ENCODE assay signal across 10 cellular contexts in the genomic region with DNA sequence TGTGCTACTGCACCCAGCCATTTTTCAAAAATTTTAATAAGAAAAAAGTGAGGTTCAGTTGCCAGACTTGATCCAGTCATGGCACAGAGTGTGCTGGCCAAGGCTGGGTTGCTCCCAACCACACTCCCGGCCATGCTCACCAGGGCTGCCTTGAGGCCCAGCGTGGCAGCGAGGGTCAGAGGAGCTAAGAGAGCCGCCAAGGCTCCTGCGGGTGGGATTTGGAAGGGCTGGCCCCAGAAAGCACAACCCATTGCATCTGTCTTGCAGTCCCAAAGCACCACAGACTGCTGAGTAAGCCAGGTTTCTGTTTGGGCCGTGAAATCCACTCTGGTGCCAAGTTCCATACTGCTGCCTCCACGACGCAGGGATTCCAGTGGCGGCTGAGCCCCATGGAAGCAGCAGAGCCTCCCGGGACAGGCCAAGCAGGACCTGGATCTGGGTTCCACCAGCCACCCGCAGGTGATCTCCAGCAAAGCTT. TPM values are rescaled to one million over a fixed set of nuclear protein-coding genes. Genes with fewer than 3 reads are reported as not detected.
DNase-seq lines count a peak whose midpoint lies in the region; ATAC-seq and TF ChIP-seq lines count a peak whose summit lies in the region.
"Had no signal": no experiment of that assay in that cellular context is flagged by ENCODE, and none has a peak within 500 bp of the region (broad histone marks: within the 10 kb centered on the region; RNA-seq: fewer than 3 reads in every experiment).

No MANE protein-coding gene starts in this region.

- H3K9ac ChIP-seq in Karpas-422 (ENCODE audit: low read length), result no peak overlapping the region

- no peaks in the 10 kb centered on the region for H3K9me2 ChIP-seq in Karpas-422 (replicated peaks; ENCODE audit: insufficient read depth, low read length)

- no peak for ATAC-seq in activated naive CD8-positive, alpha-beta T cell treated with anti-CD3 and anti-CD28 coated beads, Interleukin-2, amount 50 U/mL, for 24 hours
- ATAC-seq in left lung, result no peak
- ATAC-seq in upper lobe of right lung, result no peak

- H3K27ac ChIP-seq in breast epithelium (no peak overlapping the region), left lung (peak overlapping the region; percentile 51 to 79), upper lobe of right lung (peak overlapping the region; percentile 30), Karpas-422 (ENCODE audit: low read length) (no peak overlapping the region)

- no peaks in the 10 kb centered on the region for H3K27me3 ChIP-seq in breast epithelium
- H3K27me3 ChIP-seq in left lung, result no peaks in the 10 kb centered on the region
- no peaks in the 10 kb centered on the region for H3K27me3 ChIP-seq in upper lobe of right lung
- H3K27me3 ChIP-seq in Karpas-422 (ENCODE audit: low read length), result no peaks in the 10 kb centered on the region

- peak overlapping the region; percentile 60 for H3K4me3 Mint-ChIP-seq in MCF 10A (ENCODE audit: unreplicated experiment)
- H3K4me3 Mint-ChIP-seq in activated naive CD8-positive, alpha-beta T cell treated with anti-CD3 and anti-CD28 coated beads, Interleukin-2, amount 50 U/mL, for 24 hours, result peak overlapping the region; percentile 29

- H2AFZ ChIP-seq in Karpas-422 (ENCODE audit: low read length), result no peak overlapping the region

- BruUV-seq in MCF 10A (replicated peaks; lab: Mats Ljungman, UMichigan), result TSS peak; percentile 50

- H3K79me2 ChIP-seq in Karpas-422 (ENCODE audit: low read length), result peaks cover 24% of the 10 kb centered on the region

- H3K9me3 Mint-ChIP-seq in MCF 10A (ENCODE audit: unreplicated experiment), result no peaks in the 10 kb centered on the region
- no peaks in the 10 kb centered on the region for H3K9me3 Mint-ChIP-seq in activated naive CD8-positive, alpha-beta T cell treated with anti-CD3 and anti-CD28 coated beads, Interleukin-2, amount 50 U/mL, for 24 hours

- H4K20me1 ChIP-seq in Karpas-422 (ENCODE audit: insufficient read depth, low read depth, low read length), result peaks cover 11% of the 10 kb centered on the region

- no peak for TF ChIP-seq CTCF in MCF 10A (IDR thresholded peaks at IDR 0.05; ENCODE audit: unreplicated experiment)
- TF ChIP-seq CTCF in breast epithelium (IDR thresholded peaks at IDR 0.05), result no peak
- no peak for TF ChIP-seq CTCF in left lung (IDR thresholded peaks at IDR 0.05)
- no peak for TF ChIP-seq CTCF in upper lobe of right lung (IDR thresholded peaks at IDR 0.05)

- H3K4me3 ChIP-seq in breast epithelium (no peak overlapping the region), left lung (no peak overlapping the region), upper lobe of right lung (no peak overlapping the region), Karpas-422 (ENCODE audit: low read length) (no peak overlapping the region)

- H3K36me3 Mint-ChIP-seq in MCF 10A (ENCODE audit: insufficient read depth, unreplicated experiment), result peaks cover 20% of the 10 kb centered on the region
- peaks cover 39% of the 10 kb centered on the region for H3K36me3 Mint-ChIP-seq in activated naive CD8-positive, alpha-beta T cell treated with anti-CD3 and anti-CD28 coated beads, Interleukin-2, amount 50 U/mL, for 24 hours (ENCODE audit: low read depth)

- H3K36me3 ChIP-seq in breast epithelium, result no peaks in the 10 kb centered on the region
- H3K36me3 ChIP-seq in left lung, result no peaks in the 10 kb centered on the region
- H3K36me3 ChIP-seq in upper lobe of right lung, result no peaks in the 10 kb centered on the region
- H3K36me3 ChIP-seq in Karpas-422 (ENCODE audit: insufficient read depth, low read length), result peaks cover 6% of the 10 kb centered on the region; the same call in 1 of the 2 replicates

- intact Hi-C loops in MCF 10A (cut with micrococcal nuclease), result loop anchor here (2.0 kb wide), 1 partner anchor 161 kb away; no protein-coding TSS in a partner anchor
- intact Hi-C loops in breast epithelium (cut with DNase I; ENCODE audit: low total_unique reads), result loop anchor here (10.0 kb wide), 2 partner anchors 979 to 1719 kb away; no protein-coding TSS in a partner anchor
- intact Hi-C loops in left lung (cut with DNase I), result no loop called here
- intact Hi-C loops in upper lobe of right lung (cut with DNase I), result no loop called here

- no peak overlapping the region for H3K4me2 ChIP-seq in Karpas-422 (ENCODE audit: low read depth, low read length, poor library complexity, severe bottlenecking)

- H3K9me3 ChIP-seq in breast epithelium (no peaks in the 10 kb centered on the region), left lung (no peaks in the 10 kb centered on the region), upper lobe of right lung (no peaks in the 10 kb centered on the region), Karpas-422 (ENCODE audit: low read length) (no peaks in the 10 kb centered on the region)

- POLR2A ChIA-PET in MCF 10A (lab: Yijun Ruan, JAX), result interaction anchor here (0.6 to 2.6 kb wide), 6 partner anchors 16 to 154 kb away, joined by 3 to 8 read pairs (median 4); a partner anchor contains a TSS

- CTCF ChIA-PET in MCF 10A (lab: Yijun Ruan, JAX), result no interaction called here

- peaks cover 68% of the 10 kb centered on the region for H3K4me1 Mint-ChIP-seq in MCF 10A (ENCODE audit: insufficient read depth, unreplicated experiment)
- peaks cover 96% of the 10 kb centered on the region for H3K4me1 Mint-ChIP-seq in activated naive CD8-positive, alpha-beta T cell treated with anti-CD3 and anti-CD28 coated beads, Interleukin-2, amount 50 U/mL, for 24 hours

- peaks cover 19% of the 10 kb centered on the region in 2 donors for H3K4me1 ChIP-seq in breast epithelium
- peaks cover 54 to 99% of the 10 kb centered on the region in 2 donors for H3K4me1 ChIP-seq in left lung
- H3K4me1 ChIP-seq in upper lobe of right lung, result peaks cover 76% of the 10 kb centered on the region
- H3K4me1 ChIP-seq in Karpas-422 (ENCODE audit: low read length), result peaks cover 30% of the 10 kb centered on the region

- DNase-seq in MCF 10A (ENCODE audit: unreplicated experiment), result peak; percentile 44
- no peak for DNase-seq in breast epithelium (ENCODE audit: low spot score in 2 of 2)
- DNase-seq in activated naive CD8-positive, alpha-beta T cell treated with anti-CD3 and anti-CD28 coated beads, Interleukin-2, amount 50 U/mL, for 24 hours, result no peak
- no peak for DNase-seq in left lung
- no peak for DNase-seq in upper lobe of right lung
- DNase-seq in Karpas-422, result no peak
- no peak for DNase-seq in NCI-H69 (lab: John Stamatoyannopoulos, UW)
- DNase-seq in NCI-H1092 treated with DMSO at 0.1 percent for 48 hours (lab: John Stamatoyannopoulos, UW), result no peak
- DNase-seq: activated gamma-delta T cell, H7 had no signal

- no peaks in the 10 kb centered on the region for H3K27me3 Mint-ChIP-seq in MCF 10A (ENCODE audit: insufficient read depth, unreplicated experiment)
- H3K27me3 Mint-ChIP-seq in activated naive CD8-positive, alpha-beta T cell treated with anti-CD3 and anti-CD28 coated beads, Interleukin-2, amount 50 U/mL, for 24 hours, result no peaks in the 10 kb centered on the region

- peak overlapping the region; percentile 87 for H3K27ac Mint-ChIP-seq in MCF 10A (ENCODE audit: low read depth, unreplicated experiment)
- peak overlapping the region; percentile 79 for H3K27ac Mint-ChIP-seq in activated naive CD8-positive, alpha-beta T cell treated with anti-CD3 and anti-CD28 coated beads, Interleukin-2, amount 50 U/mL, for 24 hours

- TF ChIP-seq POLR2A in breast epithelium (IDR thresholded peaks at IDR 0.05), result no peak

RNA-seq across cellular contexts. Expression of a gene that starts 22.6 kb away (rescaled TPM):
- total RNA-seq in MCF 10A (2022) (46.3 and 48.3 TPM in 2 replicates), breast epithelium (10 to 100 TPM; 21.9 to 40.3 (median 38.5) TPM), left lung (10 to 100 TPM; 31.2 to 39.9 TPM), upper lobe of right lung (42.3 TPM)
- 25.9 and 26.8 TPM in 2 replicates for total RNA-seq in Karpas-422 (2014; rRNA removed; shearing (Covaris generic); ENCODE audit: low replicate concordance)

RNA-seq across cellular contexts. Expression of a gene that starts 50.7 kb away (rescaled TPM):
- total RNA-seq in MCF 10A (2022), result not detected in 2 replicates
- 1 to 10 TPM in 2 of 3 donors, not detected in 1; 1.3 to 2.9 TPM for total RNA-seq in breast epithelium
- total RNA-seq in left lung, result not detected
- total RNA-seq in upper lobe of right lung, result not detected
- total RNA-seq in Karpas-422 (2014; rRNA removed; shearing (Covaris generic); ENCODE audit: low replicate concordance), result 0.04 TPM in 1 of 2 replicates, not detected in the other

Comparison
In these comparisons a context has a peak if more than half of its experiments do, and no peak if none do; other contexts are left out.
1. H3K27ac ChIP-seq: peak in left lung (2 of 2) and upper lobe of right lung (single experiment); none in breast epithelium (0 of 2) and Karpas-422 (single experiment).
2. intact Hi-C loops: an anchor here in MCF 10A (2.0 kb wide) and breast epithelium (10.0 kb wide); none called in left lung and upper lobe of right lung.